In the genomic region with DNA sequence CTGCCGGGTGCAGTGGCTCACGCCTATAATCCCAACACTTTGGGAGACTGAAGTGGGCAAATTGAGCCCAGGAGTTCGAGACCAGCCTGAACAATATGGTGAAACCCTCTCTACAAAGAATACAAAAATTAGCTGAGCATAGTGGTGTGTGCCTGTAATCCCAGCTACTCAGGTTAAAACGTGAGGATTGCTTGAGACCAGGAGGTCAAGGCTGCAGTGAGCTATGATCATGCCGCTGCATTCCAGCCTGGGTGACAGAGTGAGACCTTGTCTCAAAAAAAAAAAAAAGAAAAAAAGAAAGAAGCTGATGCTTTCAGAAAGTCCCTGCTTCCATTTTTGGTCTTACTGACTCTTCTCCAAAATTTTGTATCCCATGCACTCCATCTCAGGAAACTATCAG, we compare ENCODE assay signal across 23 cellular contexts.
"Had no signal": no experiment of that assay in that cellular context is flagged by ENCODE, and none has a peak within 500 bp of the region (broad histone marks: within the 10 kb centered on the region; RNA-seq: fewer than 3 reads in every experiment).

No MANE protein-coding gene starts in this region.

- DNase-seq: activated B cell treated with CpG ODN at 0.5 μM for 24 hours; activated CD4-positive, alpha-beta memory T cell treated with anti-CD3 and anti-CD28 coated beads, Interleukin-2, amount 10 ng/mL, durations not matched to agents 7 days and 5 days; activated CD4-positive, alpha-beta T cell treated with anti-CD3 and anti-CD28 coated beads for 1 hour; activated CD4-positive, alpha-beta T cell treated with anti-CD3 and anti-CD28 coated beads, Interleukin-2, amount 10 ng/mL, durations not matched to agents 7 days and 5 days; activated effector memory CD4-positive, alpha-beta T cell treated with Interleukin-2 at 50 U/mL for 16 hours; activated naive CD4-positive, alpha-beta T cell treated with anti-CD3 and anti-CD28 coated beads, Interleukin-2, amount 10 ng/mL, durations not matched to agents 7 days and 5 days; activated T-cell treated with anti-CD3 and anti-CD28 coated beads for 4 hours; amygdala; KG1; NCI-H1092; NCI-H1930; NCI-H2107; NCI-H2171 treated with DMSO at 0.1 percent for 48 hours; NCI-H226; NCI-H526 treated with DMSO at 0.1 percent for 48 hours; NCI-H82; SIG-M5; T-helper 2 cell; T1000 had no signal

- H3K27ac Mint-ChIP-seq: activated B cell treated with CpG ODN at 0.5 μM for 24 hours; activated CD4-positive, alpha-beta T cell treated with anti-CD3 and anti-CD28 coated beads, Interleukin-2, amount 10 ng/mL, durations not matched to agents 7 days and 5 days; activated naive CD4-positive, alpha-beta T cell treated with anti-CD3 and anti-CD28 coated beads, Interleukin-2, amount 10 ng/mL, durations not matched to agents 7 days and 5 days; brain; IgD-negative memory B cell had no signal

- H3K4me3 Mint-ChIP-seq: activated B cell treated with CpG ODN at 0.5 μM for 24 hours; activated CD4-positive, alpha-beta memory T cell treated with anti-CD3 and anti-CD28 coated beads, Interleukin-2, amount 10 ng/mL, durations not matched to agents 7 days and 5 days; activated CD4-positive, alpha-beta T cell treated with anti-CD3 and anti-CD28 coated beads, Interleukin-2, amount 10 ng/mL, durations not matched to agents 7 days and 5 days; activated naive CD4-positive, alpha-beta T cell treated with anti-CD3 and anti-CD28 coated beads, Interleukin-2, amount 10 ng/mL, durations not matched to agents 7 days and 5 days; brain; IgD-negative memory B cell had no signal

- H3K9me3 Mint-ChIP-seq: activated B cell treated with CpG ODN at 0.5 μM for 24 hours; activated CD4-positive, alpha-beta memory T cell treated with anti-CD3 and anti-CD28 coated beads, Interleukin-2, amount 10 ng/mL, durations not matched to agents 7 days and 5 days; activated CD4-positive, alpha-beta T cell treated with anti-CD3 and anti-CD28 coated beads, Interleukin-2, amount 10 ng/mL, durations not matched to agents 7 days and 5 days; activated naive CD4-positive, alpha-beta T cell treated with anti-CD3 and anti-CD28 coated beads, Interleukin-2, amount 10 ng/mL, durations not matched to agents 7 days and 5 days; brain; IgD-negative memory B cell had no signal

- H3K4me1 Mint-ChIP-seq: activated B cell treated with CpG ODN at 0.5 μM for 24 hours; activated CD4-positive, alpha-beta memory T cell treated with anti-CD3 and anti-CD28 coated beads, Interleukin-2, amount 10 ng/mL, durations not matched to agents 7 days and 5 days; activated CD4-positive, alpha-beta T cell treated with anti-CD3 and anti-CD28 coated beads, Interleukin-2, amount 10 ng/mL, durations not matched to agents 7 days and 5 days; activated naive CD4-positive, alpha-beta T cell treated with anti-CD3 and anti-CD28 coated beads, Interleukin-2, amount 10 ng/mL, durations not matched to agents 7 days and 5 days; brain had no signal

- H3K27me3 Mint-ChIP-seq: activated B cell treated with CpG ODN at 0.5 μM for 24 hours; activated CD4-positive, alpha-beta memory T cell treated with anti-CD3 and anti-CD28 coated beads, Interleukin-2, amount 10 ng/mL, durations not matched to agents 7 days and 5 days; activated CD4-positive, alpha-beta T cell treated with anti-CD3 and anti-CD28 coated beads, Interleukin-2, amount 10 ng/mL, durations not matched to agents 7 days and 5 days; activated naive CD4-positive, alpha-beta T cell treated with anti-CD3 and anti-CD28 coated beads, Interleukin-2, amount 10 ng/mL, durations not matched to agents 7 days and 5 days; brain; IgD-negative memory B cell had no signal

- FAIRE-seq: astrocyte, TTC549 had no signal
